ENCODE assay signal across 15 cellular contexts in the genomic region with DNA sequence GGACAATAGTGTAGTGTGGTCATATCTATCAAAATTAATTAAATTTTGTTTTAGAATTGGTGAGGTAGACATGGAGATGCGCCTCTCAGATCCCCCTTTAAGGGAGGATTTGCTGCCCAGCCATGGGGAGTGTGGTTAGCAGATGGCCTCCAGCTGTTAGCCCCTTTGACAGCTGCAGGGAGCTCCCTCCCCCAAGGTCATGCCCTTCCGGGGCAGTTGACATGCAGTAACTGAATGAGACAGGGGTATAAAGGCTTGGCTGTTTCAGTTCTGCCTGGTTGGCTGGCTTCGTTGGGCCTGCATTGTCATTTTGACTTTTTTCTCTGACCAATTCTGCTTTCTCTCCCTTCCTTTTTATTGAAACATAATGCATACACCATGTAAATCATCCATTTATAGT.
DNase-seq lines count a peak whose midpoint lies in the region; ATAC-seq lines count a peak whose summit lies in the region.
"Had no signal": no experiment of that assay in that cellular context is flagged by ENCODE, and none has a peak within 500 bp of the region (broad histone marks: within the 10 kb centered on the region; RNA-seq: fewer than 3 reads in every experiment).

No MANE protein-coding gene starts in this region.

- peak; percentile 86 for ATAC-seq in GM19025 (IDR thresholded peaks at IDR 0.05; ENCODE audit: low read depth, unreplicated experiment)
- ATAC-seq in GM21723 (IDR thresholded peaks at IDR 0.05; ENCODE audit: unreplicated experiment) = peak; percentile 92
- ATAC-seq in HG03442 (IDR thresholded peaks at IDR 0.05; ENCODE audit: unreplicated experiment) = peak; percentile 91
- ATAC-seq in HG03135 (IDR thresholded peaks at IDR 0.05; ENCODE audit: unreplicated experiment) = no peak
- ATAC-seq: heart left ventricle, left ventricle myocardium superior had no signal

- H3K27ac ChIP-seq in caudate nucleus (ENCODE audit: low read depth, low read length) = no peak overlapping the region
- H3K27ac ChIP-seq: heart left ventricle, RWPE1 had no signal

- DNase-seq in left kidney (ENCODE audit: low read depth, low spot score) (peak; percentile 72), hypothalamus (lab: John Stamatoyannopoulos, UW) (no peak), amygdala (lab: John Stamatoyannopoulos, UW) (no peak), caudate nucleus (lab: John Stamatoyannopoulos, UW) (no peak)
- DNase-seq: activated CD4-positive, alpha-beta T cell treated with anti-CD3 and anti-CD28 coated beads, Interleukin-2, amount 50 U/mL, for 4 hours; heart left ventricle; left ventricle myocardium superior; NCI-H1092 treated with DMSO at 0.1 percent for 48 hours; NCI-H446; substantia nigra had no signal
